In genomic region chr20:9329356-9330092, GRCh38 we compare ENCODE assay signal across 19 cellular contexts.
"Had no signal": no experiment of that assay in that cellular context is flagged by ENCODE, and none has a peak within 500 bp of the region (broad histone marks: within the 10 kb centered on the region; RNA-seq: fewer than 3 reads in every experiment).

No MANE protein-coding gene starts in this region.

- H3K27ac ChIP-seq: neutrophil, parathyroid adenoma, thoracic aorta had no signal

- H3K4me3 Mint-ChIP-seq: activated T-cell treated with anti-CD3 and anti-CD28 coated beads, Interleukin-2, amount 50 U/mL, for 4 hours; memory B cell; naive thymus-derived CD8-positive, alpha-beta T cell; stimulated activated effector memory CD8-positive, alpha-beta T cell treated with anti-CD3 and anti-CD28 coated beads, Interleukin-12 subunit alpha, Interleukin-12 subunit beta, amount 100 ng/mL, for 72 hours; T-cell had no signal

- H3K27me3 ChIP-seq: neutrophil had no signal

- ATAC-seq: activated T-cell treated with anti-CD3 and anti-CD28 coated beads, Interleukin-2, amount 50 U/mL, for 4 hours; left ventricle myocardium superior; naive thymus-derived CD8-positive, alpha-beta T cell; sciatic nerve; stimulated activated effector memory CD8-positive, alpha-beta T cell treated with anti-CD3 and anti-CD28 coated beads, Interleukin-12 subunit alpha, Interleukin-12 subunit beta, amount 100 ng/mL, for 72 hours; T-cell had no signal

- H3K9me3 Mint-ChIP-seq: activated T-cell treated with anti-CD3 and anti-CD28 coated beads, Interleukin-2, amount 50 U/mL, for 4 hours; memory B cell; naive thymus-derived CD8-positive, alpha-beta T cell; stimulated activated effector memory CD8-positive, alpha-beta T cell treated with anti-CD3 and anti-CD28 coated beads, Interleukin-12 subunit alpha, Interleukin-12 subunit beta, amount 100 ng/mL, for 72 hours; T-cell had no signal

- H3K4me3 ChIP-seq: thoracic aorta had no signal

- DNase-seq: activated CD4-positive, alpha-beta T cell treated with anti-CD3 and anti-CD28 coated beads, Interleukin-2, amount 50 U/mL, for 1 hour; activated CD8-positive, alpha-beta memory T cell treated with anti-CD3 and anti-CD28 coated beads, Interleukin-2, amount 50 U/mL, for 4 hours; activated naive CD4-positive, alpha-beta T cell treated with anti-CD3 and anti-CD28 coated beads, Interleukin-2, amount 50 U/mL, for 16 hours; activated T-cell treated with anti-CD3 and anti-CD28 coated beads, Interleukin-2, amount 50 U/mL, for 4 hours; aorta; effector CD4-positive, alpha-beta T cell; head of caudate nucleus; kidney glomerular epithelial cell; left ventricle myocardium superior; naive thymus-derived CD8-positive, alpha-beta T cell; stimulated activated CD4-positive, alpha-beta T cell treated with anti-CD3 and anti-CD28 coated beads, Interleukin-4, amount 100 ng/mL, for 24 hours; T-cell; T1000 had no signal

- H3K36me3 Mint-ChIP-seq: memory B cell; naive thymus-derived CD8-positive, alpha-beta T cell; stimulated activated effector memory CD8-positive, alpha-beta T cell treated with anti-CD3 and anti-CD28 coated beads, Interleukin-12 subunit alpha, Interleukin-12 subunit beta, amount 100 ng/mL, for 72 hours; T-cell had no signal

- H3K4me1 ChIP-seq: parathyroid adenoma had no signal

- H3K27me3 Mint-ChIP-seq: memory B cell, T-cell had no signal

- H3K36me3 ChIP-seq: neutrophil, thoracic aorta had no signal

- H3K4me1 Mint-ChIP-seq: memory B cell; naive thymus-derived CD8-positive, alpha-beta T cell; stimulated activated effector memory CD8-positive, alpha-beta T cell treated with anti-CD3 and anti-CD28 coated beads, Interleukin-12 subunit alpha, Interleukin-12 subunit beta, amount 100 ng/mL, for 72 hours; T-cell had no signal

- H3K27ac Mint-ChIP-seq: memory B cell; stimulated activated effector memory CD8-positive, alpha-beta T cell treated with anti-CD3 and anti-CD28 coated beads, Interleukin-12 subunit alpha, Interleukin-12 subunit beta, amount 100 ng/mL, for 72 hours; T-cell had no signal

- H3K9me3 ChIP-seq: neutrophil, thoracic aorta had no signal
